1 cellular context compared by ENCODE assay signal in the genomic region with DNA sequence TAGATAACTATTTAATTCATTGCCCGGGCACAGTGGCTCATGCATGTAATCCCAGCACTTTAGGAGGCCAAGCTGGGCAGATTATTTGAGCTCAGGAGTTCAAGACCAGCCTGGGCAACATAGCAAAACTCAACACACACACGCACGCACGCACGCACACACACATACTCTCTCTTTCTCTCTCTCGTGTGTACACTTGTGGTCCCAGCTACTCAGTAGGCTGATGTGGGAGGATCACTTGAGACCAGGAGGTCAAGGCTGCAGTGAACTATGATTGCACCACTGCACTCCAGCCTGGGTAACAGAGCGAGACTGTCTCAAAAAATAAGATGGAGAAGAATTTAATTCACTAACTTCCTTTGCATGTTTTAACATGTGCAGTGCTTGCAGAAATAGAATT.
TF ChIP-seq lines count a peak whose summit lies in the region.

No MANE protein-coding gene starts in this region.

TF ChIP-seq in HepG2, 621 proteins besides CTCF, POLR2A, EP300 and RAD21 (continued from another document and continues in another):
- TF ChIP-seq SIN3A (IDR thresholded peaks at IDR 0.05; ENCODE audit: borderline replicate concordance, low read depth, low read length) (no peak), RFX1 (IDR thresholded peaks at IDR 0.05) (no peak), ZKSCAN5 (CRISPR knock-in tag; IDR thresholded peaks at IDR 0.05) (no peak), SP2 (CRISPR knock-in tag; IDR thresholded peaks at IDR 0.05) (no peak), ZNF367 (CRISPR knock-in tag; IDR thresholded peaks at IDR 0.05; ENCODE audit: borderline replicate concordance) (no peak), GATAD1 (CRISPR knock-in tag; IDR thresholded peaks at IDR 0.05) (no peak), TSC22D2 (CRISPR knock-in tag; IDR thresholded peaks at IDR 0.05; ENCODE audit: borderline replicate concordance) (no peak), TCF12 (IDR thresholded peaks at IDR 0.05) (no peak), TCF12 (CRISPR knock-in tag; IDR thresholded peaks at IDR 0.05) (no peak), KAT2B (IDR thresholded peaks at IDR 0.05; ENCODE audit: borderline replicate concordance, low read depth, low read length) (no peak), ZNF703 (CRISPR knock-in tag; IDR thresholded peaks at IDR 0.05; ENCODE audit: borderline replicate concordance) (no peak), MXD4 (CRISPR knock-in tag; IDR thresholded peaks at IDR 0.05) (no peak), PITX1 (CRISPR knock-in tag; IDR thresholded peaks at IDR 0.05) (peak; percentile 86), ZBTB37 (CRISPR knock-in tag; IDR thresholded peaks at IDR 0.05) (no peak), HOMEZ (CRISPR knock-in tag; IDR thresholded peaks at IDR 0.05; ENCODE audit: low read depth) (peak; percentile 76; the same call in 1 of the 2 replicates), ZBTB40 (IDR thresholded peaks at IDR 0.05) (no peak), ZBTB40 (CRISPR knock-in tag; IDR thresholded peaks at IDR 0.05) (no peak), ZNF44 (CRISPR knock-in tag; IDR thresholded peaks at IDR 0.05) (no peak), ISX (CRISPR knock-in tag; conservative IDR thresholded peaks at IDR 0.05) (no peak), ZNF354B (CRISPR knock-in tag; IDR thresholded peaks at IDR 0.05) (no peak), PHF20 (CRISPR knock-in tag; IDR thresholded peaks at IDR 0.05) (no peak), ZNF33A (CRISPR knock-in tag; IDR thresholded peaks at IDR 0.05; ENCODE audit: borderline replicate concordance) (no peak), RFXAP (CRISPR knock-in tag; IDR thresholded peaks at IDR 0.05; ENCODE audit: borderline replicate concordance) (no peak), ZNF101 (CRISPR knock-in tag; IDR thresholded peaks at IDR 0.05; ENCODE audit: borderline replicate concordance, low read depth) (no peak), MTF1 (CRISPR knock-in tag; IDR thresholded peaks at IDR 0.05) (no peak), ZFP36 (IDR thresholded peaks at IDR 0.05; ENCODE audit: borderline replicate concordance, low read depth, low read length, partially characterized antibody) (no peak), NR1H2 (CRISPR knock-in tag; IDR thresholded peaks at IDR 0.05; ENCODE audit: borderline replicate concordance, low read depth) (no peak), PAX8 (CRISPR knock-in tag; IDR thresholded peaks at IDR 0.05; ENCODE audit: borderline replicate concordance) (no peak), ESRRA (CRISPR knock-in tag; IDR thresholded peaks at IDR 0.05; ENCODE audit: low read depth) (no peak), CAMTA2 (CRISPR knock-in tag; IDR thresholded peaks at IDR 0.05; ENCODE audit: borderline replicate concordance) (no peak), GPN1 (CRISPR knock-in tag; IDR thresholded peaks at IDR 0.05; ENCODE audit: borderline replicate concordance) (no peak), MTERF4 (CRISPR knock-in tag; IDR thresholded peaks at IDR 0.05) (no peak), TMF1 (CRISPR knock-in tag; IDR thresholded peaks at IDR 0.05; ENCODE audit: low read depth) (no peak), MED1 (CRISPR knock-in tag; IDR thresholded peaks at IDR 0.05) (peak; percentile 74), U2AF1 (optimal IDR thresholded peaks at IDR 0.05; ENCODE audit: low read depth, low read length) (no peak), CREB1 (IDR thresholded peaks at IDR 0.05) (no peak), CREB1 (CRISPR knock-in tag; IDR thresholded peaks at IDR 0.05) (no peak), ATF7-NPFF (CRISPR knock-in tag; IDR thresholded peaks at IDR 0.05; ENCODE audit: low read depth) (no peak)
- TF ChIP-seq, protein P1, sequence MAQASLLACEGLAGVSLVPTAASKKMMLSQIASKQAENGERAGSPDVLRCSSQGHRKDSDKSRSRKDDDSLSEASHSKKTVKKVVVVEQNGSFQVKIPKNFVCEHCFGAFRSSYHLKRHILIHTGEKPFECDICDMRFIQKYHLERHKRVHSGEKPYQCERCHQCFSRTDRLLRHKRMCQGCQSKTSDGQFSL (CRISPR knock-in tag; IDR thresholded peaks at IDR 0.05) = no peak
- TF ChIP-seq, protein P2, sequence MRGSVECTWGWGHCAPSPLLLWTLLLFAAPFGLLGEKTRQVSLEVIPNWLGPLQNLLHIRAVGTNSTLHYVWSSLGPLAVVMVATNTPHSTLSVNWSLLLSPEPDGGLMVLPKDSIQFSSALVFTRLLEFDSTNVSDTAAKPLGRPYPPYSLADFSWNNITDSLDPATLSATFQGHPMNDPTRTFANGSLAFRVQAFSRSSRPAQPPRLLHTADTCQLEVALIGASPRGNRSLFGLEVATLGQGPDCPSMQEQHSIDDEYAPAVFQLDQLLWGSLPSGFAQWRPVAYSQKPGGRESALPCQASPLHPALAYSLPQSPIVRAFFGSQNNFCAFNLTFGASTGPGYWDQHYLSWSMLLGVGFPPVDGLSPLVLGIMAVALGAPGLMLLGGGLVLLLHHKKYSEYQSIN (CRISPR knock-in tag; IDR thresholded peaks at IDR 0.05; ENCODE audit: borderline replicate concordance) = no peak
- TF ChIP-seq, protein P3, sequence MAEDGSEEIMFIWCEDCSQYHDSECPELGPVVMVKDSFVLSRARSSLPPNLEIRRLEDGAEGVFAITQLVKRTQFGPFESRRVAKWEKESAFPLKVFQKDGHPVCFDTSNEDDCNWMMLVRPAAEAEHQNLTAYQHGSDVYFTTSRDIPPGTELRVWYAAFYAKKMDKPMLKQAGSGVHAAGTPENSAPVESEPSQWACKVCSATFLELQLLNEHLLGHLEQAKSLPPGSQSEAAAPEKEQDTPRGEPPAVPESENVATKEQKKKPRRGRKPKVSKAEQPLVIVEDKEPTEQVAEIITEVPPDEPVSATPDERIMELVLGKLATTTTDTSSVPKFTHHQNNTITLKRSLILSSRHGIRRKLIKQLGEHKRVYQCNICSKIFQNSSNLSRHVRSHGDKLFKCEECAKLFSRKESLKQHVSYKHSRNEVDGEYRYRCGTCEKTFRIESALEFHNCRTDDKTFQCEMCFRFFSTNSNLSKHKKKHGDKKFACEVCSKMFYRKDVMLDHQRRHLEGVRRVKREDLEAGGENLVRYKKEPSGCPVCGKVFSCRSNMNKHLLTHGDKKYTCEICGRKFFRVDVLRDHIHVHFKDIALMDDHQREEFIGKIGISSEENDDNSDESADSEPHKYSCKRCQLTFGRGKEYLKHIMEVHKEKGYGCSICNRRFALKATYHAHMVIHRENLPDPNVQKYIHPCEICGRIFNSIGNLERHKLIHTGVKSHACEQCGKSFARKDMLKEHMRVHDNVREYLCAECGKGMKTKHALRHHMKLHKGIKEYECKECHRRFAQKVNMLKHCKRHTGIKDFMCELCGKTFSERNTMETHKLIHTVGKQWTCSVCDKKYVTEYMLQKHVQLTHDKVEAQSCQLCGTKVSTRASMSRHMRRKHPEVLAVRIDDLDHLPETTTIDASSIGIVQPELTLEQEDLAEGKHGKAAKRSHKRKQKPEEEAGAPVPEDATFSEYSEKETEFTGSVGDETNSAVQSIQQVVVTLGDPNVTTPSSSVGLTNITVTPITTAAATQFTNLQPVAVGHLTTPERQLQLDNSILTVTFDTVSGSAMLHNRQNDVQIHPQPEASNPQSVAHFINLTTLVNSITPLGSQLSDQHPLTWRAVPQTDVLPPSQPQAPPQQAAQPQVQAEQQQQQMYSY (CRISPR knock-in tag; IDR thresholded peaks at IDR 0.05) = no peak
- TF ChIP-seq, protein P4, sequence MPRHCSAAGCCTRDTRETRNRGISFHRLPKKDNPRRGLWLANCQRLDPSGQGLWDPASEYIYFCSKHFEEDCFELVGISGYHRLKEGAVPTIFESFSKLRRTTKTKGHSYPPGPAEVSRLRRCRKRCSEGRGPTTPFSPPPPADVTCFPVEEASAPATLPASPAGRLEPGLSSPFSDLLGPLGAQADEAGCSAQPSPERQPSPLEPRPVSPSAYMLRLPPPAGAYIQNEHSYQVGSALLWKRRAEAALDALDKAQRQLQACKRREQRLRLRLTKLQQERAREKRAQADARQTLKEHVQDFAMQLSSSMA (CRISPR knock-in tag; IDR thresholded peaks at IDR 0.05) = no peak
- TF ChIP-seq, protein P5, sequence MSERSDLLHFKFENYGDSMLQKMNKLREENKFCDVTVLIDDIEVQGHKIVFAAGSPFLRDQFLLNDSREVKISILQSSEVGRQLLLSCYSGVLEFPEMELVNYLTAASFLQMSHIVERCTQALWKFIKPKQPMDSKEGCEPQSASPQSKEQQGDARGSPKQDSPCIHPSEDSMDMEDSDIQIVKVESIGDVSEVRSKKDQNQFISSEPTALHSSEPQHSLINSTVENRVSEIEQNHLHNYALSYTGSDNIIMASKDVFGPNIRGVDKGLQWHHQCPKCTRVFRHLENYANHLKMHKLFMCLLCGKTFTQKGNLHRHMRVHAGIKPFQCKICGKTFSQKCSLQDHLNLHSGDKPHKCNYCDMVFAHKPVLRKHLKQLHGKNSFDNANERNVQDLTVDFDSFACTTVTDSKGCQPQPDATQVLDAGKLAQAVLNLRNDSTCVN (CRISPR knock-in tag; IDR thresholded peaks at IDR 0.05; ENCODE audit: borderline replicate concordance) = no peak; the same call in 1 of the 2 replicates
